ENCODE assay signal across 9 cellular contexts in genomic region chr5:96254980-96255681, GRCh38.
DNase-seq lines count a peak whose midpoint lies in the region; ATAC-seq and TF ChIP-seq lines count a peak whose summit lies in the region.
"Had no signal": no experiment of that assay in that cellular context is flagged by ENCODE, and none has a peak within 500 bp of the region (broad histone marks: within the 10 kb centered on the region; RNA-seq: fewer than 3 reads in every experiment).

No MANE protein-coding gene starts in this region.

- H3K36me3 ChIP-seq in ACC112 (ENCODE audit: insufficient read depth, low read length) (no peaks in the 10 kb centered on the region), mesenchymal stem cell (ENCODE audit: control insufficient read depth in 1 of 2, insufficient read depth in 2 of 2, low read depth in 1 of 2, low read length in 2 of 2) (no peaks in the 10 kb centered on the region)

- WGBS in mesenchymal stem cell: 0% methylated on average over 3 of the region's 5 CpGs

- peak overlapping the region; percentile 9 for H3K4me2 ChIP-seq in mesenchymal stem cell (ENCODE audit: low read length, poor library complexity, severe bottlenecking)

- H3K4me3 ChIP-seq in ACC112 (ENCODE audit: low read depth, low read length) (peak overlapping the region; percentile 53), coronary artery (peak overlapping the region; percentile 38), mesenchymal stem cell (ENCODE audit: insufficient read depth in 1 of 2, low read depth in 1 of 2, low read length in 2 of 2) (peak overlapping the region in 1 of 2 experiments; percentile 26)

- no peak overlapping the region for H4K8ac ChIP-seq in mesenchymal stem cell (ENCODE audit: low read length)

- H3K79me1 ChIP-seq in mesenchymal stem cell (replicated peaks; ENCODE audit: low read length, poor library complexity, severe bottlenecking): no peaks in the 10 kb centered on the region

- DNase-seq in LHCN-M2 (ENCODE audit: low read depth) (peak; percentile 79), coronary artery (ENCODE audit: low spot score) (no peak), mesenchymal stem cell (peak; percentile 68), NCI-H2196 (lab: John Stamatoyannopoulos, UW; ENCODE audit: unreplicated experiment) (no peak), NCI-H345 (lab: John Stamatoyannopoulos, UW) (no peak), NCI-H774 (lab: John Stamatoyannopoulos, UW) (no peak)
- DNase-seq: CD4-positive, CD25-positive, alpha-beta regulatory T cell had no signal

- H2AFZ ChIP-seq in ACC112 (ENCODE audit: low read length, unreplicated experiment) (peak overlapping the region; percentile 64), mesenchymal stem cell (ENCODE audit: low read depth, low read length) (no peak overlapping the region)

- H3K9me3 ChIP-seq in mesenchymal stem cell (ENCODE audit: control insufficient read depth, low read length): no peaks in the 10 kb centered on the region

- no peak overlapping the region for H2BK5ac ChIP-seq in mesenchymal stem cell (ENCODE audit: low read depth, low read length, poor library complexity, severe bottlenecking)

- H2BK15ac ChIP-seq in mesenchymal stem cell (ENCODE audit: low read depth, poor library complexity, severe bottlenecking): no peak overlapping the region

- H3K14ac ChIP-seq in mesenchymal stem cell (ENCODE audit: low read length in 2 of 2): no peak overlapping the region

- H3K4me1 ChIP-seq in ACC112 (ENCODE audit: control insufficient read depth, insufficient read depth, low read length, unreplicated experiment) (peaks cover 70% of the 10 kb centered on the region), mesenchymal stem cell (ENCODE audit: control insufficient read depth, insufficient read depth, low read depth, low read length) (no peaks in the 10 kb centered on the region)

- no peak overlapping the region for H2AK5ac ChIP-seq in mesenchymal stem cell (ENCODE audit: low read length, severe bottlenecking)

- H3K4ac ChIP-seq in mesenchymal stem cell (ENCODE audit: low read depth in 1 of 2, low read length in 2 of 2): no peak overlapping the region

- no peak overlapping the region for H2BK120ac ChIP-seq in mesenchymal stem cell (ENCODE audit: low read depth, low read length)

- H2BK12ac ChIP-seq in mesenchymal stem cell (ENCODE audit: low read length in 2 of 2): no peak overlapping the region

- no peak overlapping the region for H3K23ac ChIP-seq in mesenchymal stem cell (ENCODE audit: low read length in 2 of 2)

- H3K27ac ChIP-seq in ACC112 (ENCODE audit: low read depth, low read length) (peak overlapping the region; percentile 99), coronary artery (peak overlapping the region; percentile 73 to 78), mesenchymal stem cell (ENCODE audit: low read length, poor library complexity, severe bottlenecking) (peak overlapping the region; percentile 87)

- H3K27me3 ChIP-seq in ACC112 (ENCODE audit: insufficient read depth, low read length) (no peaks in the 10 kb centered on the region), mesenchymal stem cell (ENCODE audit: control insufficient read depth in 1 of 2, insufficient read depth in 1 of 2, low read length in 2 of 2) (no peaks in the 10 kb centered on the region)

- H3K79me2 ChIP-seq in ACC112 (ENCODE audit: control insufficient read depth, insufficient read depth, low read length, unreplicated experiment): no peaks in the 10 kb centered on the region

- no peak for ATAC-seq in HG03196 (IDR thresholded peaks at IDR 0.05; ENCODE audit: unreplicated experiment)

- no peak for TF ChIP-seq CTCF in coronary artery (IDR thresholded peaks at IDR 0.05)

- H4K91ac ChIP-seq in mesenchymal stem cell (ENCODE audit: low read length): no peak overlapping the region

- peak overlapping the region; percentile 91 for H3K9ac ChIP-seq in mesenchymal stem cell (ENCODE audit: low read length)

- H3K18ac ChIP-seq in mesenchymal stem cell (ENCODE audit: low read depth in 1 of 2, low read length in 2 of 2): no peak overlapping the region

Comparison
In these comparisons a context has a peak if more than half of its experiments do, and no peak if none do; other contexts are left out.
1. DNase-seq: peak in LHCN-M2 (single experiment) and mesenchymal stem cell (single experiment); none in coronary artery (single experiment), NCI-H2196 (single experiment), NCI-H345 (single experiment) and NCI-H774 (single experiment).
2. Peak in every context shown above with its lines, with median percentiles within 50 percentile points of each other: H3K27ac ChIP-seq.